In genomic region chr22:19720150-19720827, GRCh38 we compare ENCODE assay signal across 1 cellular context.
TF ChIP-seq lines count a peak whose summit lies in the region.

No MANE protein-coding gene starts in this region.

TF ChIP-seq in GM23338, 12 proteins besides CTCF, POLR2A, EP300 and RAD21 (continued from another document):
- no peak for TF ChIP-seq ZNF462 (CRISPR knock-in tag; IDR thresholded peaks at IDR 0.05)
- no peak for TF ChIP-seq CREB1 (CRISPR knock-in tag; IDR thresholded peaks at IDR 0.05; ENCODE audit: low read depth)
